17 cellular contexts compared by ENCODE assay signal in the genomic region with DNA sequence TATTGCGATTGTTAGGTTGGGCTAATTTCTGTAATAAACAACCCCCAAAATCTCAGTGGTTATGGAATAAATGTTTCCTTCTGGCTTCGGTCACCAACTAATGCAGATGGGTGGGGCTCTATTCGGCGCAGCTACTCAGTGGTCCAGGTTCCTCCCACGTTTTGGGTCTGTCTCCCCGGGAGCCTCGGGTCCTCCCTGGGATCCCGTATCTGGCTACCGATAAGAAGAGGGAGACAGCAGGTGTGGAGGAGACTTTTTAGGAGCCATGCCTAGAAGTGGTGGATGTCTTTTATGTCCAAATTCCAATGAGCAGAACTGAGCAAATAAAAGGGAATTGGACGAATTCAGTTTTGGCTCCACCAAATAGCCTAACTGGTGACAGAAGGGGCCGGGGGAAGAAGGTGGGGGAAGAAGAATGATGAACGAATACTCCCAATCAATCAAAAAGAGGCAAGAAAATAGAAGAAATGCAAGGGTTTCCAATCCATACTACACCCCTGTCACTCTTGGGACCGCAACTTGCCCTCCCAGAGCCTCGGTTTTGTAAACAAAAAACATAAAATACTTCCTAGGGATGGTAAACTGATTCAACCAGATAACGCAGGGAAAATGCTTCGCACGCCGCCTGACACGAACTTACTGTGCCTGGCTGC. TPM values are rescaled to one million over a fixed set of nuclear protein-coding genes. Genes with fewer than 3 reads are reported as not detected.
DNase-seq lines count a peak whose midpoint lies in the region; ATAC-seq and TF ChIP-seq lines count a peak whose summit lies in the region.
"Had no signal": no experiment of that assay in that cellular context is flagged by ENCODE, and none has a peak within 500 bp of the region (broad histone marks: within the 10 kb centered on the region; RNA-seq: fewer than 3 reads in every experiment).

No MANE protein-coding gene starts in this region.

- TF ChIP-seq CTCF in mammary epithelial cell (conservative IDR thresholded peaks at IDR 0.05 in 1 of 2, IDR thresholded peaks at IDR 0.05 in 1 of 2; ENCODE audit: extremely low read depth in 1 of 2, insufficient read depth in 1 of 2, low read depth in 1 of 2, low read length in 2 of 2) (no peak), MCF 10A (IDR thresholded peaks at IDR 0.05; ENCODE audit: unreplicated experiment) (no peak), testis (IDR thresholded peaks at IDR 0.05) (no peak), foreskin keratinocyte (conservative IDR thresholded peaks at IDR 0.05) (no peak)

- no peaks in the 10 kb centered on the region for H3K36me3 ChIP-seq in mammary epithelial cell (ENCODE audit: insufficient read depth, low read length)
- no peaks in the 10 kb centered on the region for H3K36me3 ChIP-seq in iPS-20b (ENCODE audit: insufficient read depth, low read depth, low read length)
- H3K36me3 ChIP-seq in testis (ENCODE audit: low read depth, missing control alignments) = no peaks in the 10 kb centered on the region
- H3K36me3 ChIP-seq: BLaER1, pancreas, Peyer's patch had no signal

- H3K4me2 ChIP-seq in mammary epithelial cell (ENCODE audit: insufficient read depth, low read depth, low read length) = peak overlapping the region; percentile 74
- H3K4me2 ChIP-seq: BLaER1 had no signal

- intact Hi-C loops in mammary epithelial cell (cut with micrococcal nuclease) (no loop called here), MCF 10A (cut with micrococcal nuclease) (no loop called here), testis (cut with DNase I; ENCODE audit: low total_unique reads) (no loop called here)

- H3K27ac ChIP-seq in mammary epithelial cell (ENCODE audit: insufficient read depth, low read depth, low read length) (no peak overlapping the region), iPS-20b (ENCODE audit: low read length) (no peak overlapping the region), testis (no peak overlapping the region), foreskin keratinocyte (no peak overlapping the region)
- H3K27ac ChIP-seq: BLaER1, body of pancreas, pancreas, Peyer's patch had no signal

- no peaks in the 10 kb centered on the region for H3K27me3 ChIP-seq in mammary epithelial cell (ENCODE audit: insufficient read depth, low read length)
- peaks cover 71% of the 10 kb centered on the region for H3K27me3 ChIP-seq in iPS-20b (ENCODE audit: insufficient read depth, low read length)
- no peaks in the 10 kb centered on the region for H3K27me3 ChIP-seq in testis
- peaks cover 59% of the 10 kb centered on the region for H3K27me3 ChIP-seq in foreskin keratinocyte
- H3K27me3 ChIP-seq: BLaER1, body of pancreas, pancreas had no signal

- DNase-seq in mammary epithelial cell (no peak), MCF 10A (ENCODE audit: unreplicated experiment) (no peak), cerebellar cortex (ENCODE audit: low spot score) (peak; percentile 21), testis (no peak), foreskin keratinocyte (no peak), T-helper 17 cell (no peak)
- DNase-seq in activated CD8-positive, alpha-beta memory T cell treated with anti-CD3 and anti-CD28 coated beads, Interleukin-2, amount 10 ng/mL, durations not matched to agents 7 days and 5 days = no peak
- DNase-seq: MM.1S, Peyer's patch had no signal

- no peak for TF ChIP-seq POLR2A in testis (IDR thresholded peaks at IDR 0.05)

- H4K20me1 ChIP-seq in mammary epithelial cell (ENCODE audit: insufficient read depth, low read length) = no peaks in the 10 kb centered on the region
- H4K20me1 ChIP-seq: BLaER1 had no signal

- H3K4me3 ChIP-seq in mammary epithelial cell (replicated peaks in 1 of 3; ENCODE audit: insufficient read depth in 1 of 3, low read depth in 2 of 3, low read length in 3 of 3) (no peak overlapping the region), iPS-20b (ENCODE audit: low read length) (peak overlapping the region; percentile 68), testis (peak overlapping the region; percentile 4 to 24)
- H3K4me3 ChIP-seq: BLaER1, body of pancreas, Peyer's patch had no signal

- H3K4me3 Mint-ChIP-seq in MCF 10A (ENCODE audit: unreplicated experiment) = no peak overlapping the region
- no peak overlapping the region for H3K4me3 Mint-ChIP-seq in activated CD8-positive, alpha-beta memory T cell treated with anti-CD3 and anti-CD28 coated beads, Interleukin-2, amount 10 ng/mL, durations not matched to agents 7 days and 5 days
- no peak overlapping the region for H3K4me3 Mint-ChIP-seq in T-helper 17 cell
- H3K4me3 Mint-ChIP-seq: activated T-cell treated with anti-CD3 and anti-CD28 coated beads, Interleukin-2, amount 50 U/mL, for 24 hours; stimulated activated naive B cell treated with anti-CD40 and anti-IgM and Interleukin-4, amounts not matched to agents 10 μg/mL and 1 μg/mL and 100 μg/mL, for 72 hours had no signal

- H3K36me3 Mint-ChIP-seq in MCF 10A (ENCODE audit: insufficient read depth, unreplicated experiment) (no peaks in the 10 kb centered on the region), T-helper 17 cell (ENCODE audit: low read depth) (peaks cover 2% of the 10 kb centered on the region)
- H3K36me3 Mint-ChIP-seq in activated CD8-positive, alpha-beta memory T cell treated with anti-CD3 and anti-CD28 coated beads, Interleukin-2, amount 10 ng/mL, durations not matched to agents 7 days and 5 days = no peaks in the 10 kb centered on the region

- dilution Hi-C loops in mammary epithelial cell (cut with HindIII; ENCODE audit: low sequenced_read_pairs) = no loop called here

- H3K4me1 ChIP-seq in mammary epithelial cell (ENCODE audit: insufficient read depth, low read length) = peaks cover 4% of the 10 kb centered on the region
- H3K4me1 ChIP-seq in iPS-20b (ENCODE audit: insufficient read depth, low read length) = peaks cover 5% of the 10 kb centered on the region; the same call in 1 of the 2 replicates
- H3K4me1 ChIP-seq in testis = no peaks in the 10 kb centered on the region
- no peaks in the 10 kb centered on the region for H3K4me1 ChIP-seq in foreskin keratinocyte
- H3K4me1 ChIP-seq: BLaER1, pancreas, Peyer's patch had no signal

- BruUV-seq in mammary epithelial cell (replicated peaks; lab: Mats Ljungman, UMichigan) (no TSS peak), MCF 10A (replicated peaks; lab: Mats Ljungman, UMichigan) (no TSS peak)

- CTCF ChIA-PET in mammary epithelial cell (lab: Charles Lee; ENCODE audit: low non-redundant PET) = no interaction called here
- CTCF ChIA-PET in MCF 10A (lab: Yijun Ruan, JAX) = no interaction called here
- CTCF ChIA-PET in activated CD8-positive, alpha-beta memory T cell treated with anti-CD3 and anti-CD28 coated beads, Interleukin-2, amount 10 ng/mL, durations not matched to agents 7 days and 5 days (lab: Charles Lee) = no interaction called here

- H3K4me1 Mint-ChIP-seq in MCF 10A (ENCODE audit: insufficient read depth, unreplicated experiment) = no peaks in the 10 kb centered on the region
- H3K4me1 Mint-ChIP-seq in activated CD8-positive, alpha-beta memory T cell treated with anti-CD3 and anti-CD28 coated beads, Interleukin-2, amount 10 ng/mL, durations not matched to agents 7 days and 5 days = no peaks in the 10 kb centered on the region
- H3K4me1 Mint-ChIP-seq in T-helper 17 cell = no peaks in the 10 kb centered on the region

- in situ Hi-C loops in mammary epithelial cell (cut with MboI; ENCODE audit: low sequenced_read_pairs in 2 of 2) = no loop called here

- H3K27me3 Mint-ChIP-seq in MCF 10A (ENCODE audit: insufficient read depth, unreplicated experiment) (peaks cover 71% of the 10 kb centered on the region), T-helper 17 cell (peaks cover 18% of the 10 kb centered on the region)
- H3K27me3 Mint-ChIP-seq in activated CD8-positive, alpha-beta memory T cell treated with anti-CD3 and anti-CD28 coated beads, Interleukin-2, amount 10 ng/mL, durations not matched to agents 7 days and 5 days = peaks cover 62% of the 10 kb centered on the region

- no peak overlapping the region for H3K27ac Mint-ChIP-seq in MCF 10A (ENCODE audit: low read depth, unreplicated experiment)
- no peak overlapping the region for H3K27ac Mint-ChIP-seq in activated CD8-positive, alpha-beta memory T cell treated with anti-CD3 and anti-CD28 coated beads, Interleukin-2, amount 10 ng/mL, durations not matched to agents 7 days and 5 days
- H3K27ac Mint-ChIP-seq in T-helper 17 cell = no peak overlapping the region
- H3K27ac Mint-ChIP-seq: activated T-cell treated with anti-CD3 and anti-CD28 coated beads, Interleukin-2, amount 50 U/mL, for 24 hours; stimulated activated naive B cell treated with anti-CD40 and anti-IgM and Interleukin-4, amounts not matched to agents 10 μg/mL and 1 μg/mL and 100 μg/mL, for 72 hours had no signal

- no peaks in the 10 kb centered on the region for H3K9me3 Mint-ChIP-seq in MCF 10A (ENCODE audit: unreplicated experiment)
- peaks cover 6% of the 10 kb centered on the region for H3K9me3 Mint-ChIP-seq in activated CD8-positive, alpha-beta memory T cell treated with anti-CD3 and anti-CD28 coated beads, Interleukin-2, amount 10 ng/mL, durations not matched to agents 7 days and 5 days (ENCODE audit: low read depth)

- POLR2A ChIA-PET in MCF 10A (lab: Yijun Ruan, JAX) = no interaction called here

- no peak for ATAC-seq in activated CD8-positive, alpha-beta memory T cell treated with anti-CD3 and anti-CD28 coated beads, Interleukin-2, amount 10 ng/mL, durations not matched to agents 7 days and 5 days
- no peak for ATAC-seq in foreskin keratinocyte
- no peak for ATAC-seq in T-helper 17 cell

- H3K9me3 ChIP-seq in mammary epithelial cell (replicated peaks; ENCODE audit: insufficient read depth, low read length) (no peaks in the 10 kb centered on the region), iPS-20b (ENCODE audit: insufficient read depth, low read depth, low read length) (no peaks in the 10 kb centered on the region), testis (no peaks in the 10 kb centered on the region), T-helper 17 cell (ENCODE audit: control insufficient read depth, low read length, poor library complexity, severe bottlenecking) (no peaks in the 10 kb centered on the region)
- H3K9me3 ChIP-seq: body of pancreas, pancreas, Peyer's patch had no signal

- peak overlapping the region; percentile 68 for H2AFZ ChIP-seq in mammary epithelial cell (ENCODE audit: low read depth, low read length)

- 36% methylated on average over 15 of the region's 19 CpGs for WGBS in mammary epithelial cell (ENCODE audit: low coverage, missing lambda C conversion rate)
- WGBS in testis, 2 donors = 6 to 12% methylated on average over 19 of the region's 19 CpGs

- no peaks in the 10 kb centered on the region for H3K79me2 ChIP-seq in mammary epithelial cell (ENCODE audit: insufficient read depth, low read length)

- no peak overlapping the region for H3K9ac ChIP-seq in mammary epithelial cell (ENCODE audit: insufficient read depth, low read length)
- H3K9ac ChIP-seq in iPS-20b (ENCODE audit: low read depth, low read length) = no peak overlapping the region
- H3K9ac ChIP-seq: BLaER1 had no signal

RNA-seq across cellular contexts. Expression of gene C10orf53, which starts 0.5 kb away (rescaled TPM):
- total RNA-seq in mammary epithelial cell (not detected), MCF 10A (2022) (not detected in 2 replicates), testis (10 to 100 TPM; 14.8 to 33.5 TPM), foreskin keratinocyte (not detected in 2 replicates), T-helper 17 cell (not detected)
- polyA plus RNA-seq in mammary epithelial cell (not detected), testis (ENCODE audit: insufficient read depth, low read depth, low replicate concordance) (139 TPM), foreskin keratinocyte (not detected in 2 replicates)
- not detected for polyA minus RNA-seq in mammary epithelial cell
- not detected for total RNA-seq in activated CD8-positive, alpha-beta memory T cell treated with anti-CD3 and anti-CD28 coated beads, Interleukin-2, amount 10 ng/mL, durations not matched to agents 7 days and 5 days
- total RNA-seq: body of pancreas, esophagus mucosa, left colon, pancreas, Peyer's patch had no signal
- polyA plus RNA-seq: pancreas had no signal

Comparison
In these comparisons a context has a peak if more than half of its experiments do, and no peak if none do; other contexts are left out.
1. H3K4me3 ChIP-seq: peak in iPS-20b (single experiment) and testis (2 of 2); none in mammary epithelial cell (0 of 3).
2. RNA of gene C10orf53, which starts 0.5 kb away (total RNA-seq): 14.8 to 33.5 TPM in testis; not detected in mammary epithelial cell, not detected in MCF 10A, not detected in activated CD8-positive, alpha-beta memory T cell treated with anti-CD3 and anti-CD28 coated beads, Interleukin-2, amount 10 ng/mL, durations not matched to agents 7 days and 5 days, not detected in foreskin keratinocyte and not detected in T-helper 17 cell; every median in the first group is over 10 times any median in the second.